In genomic region chr3:124824286-124824915, GRCh38 we compare ENCODE assay signal across 14 cellular contexts.
"Had no signal": no experiment of that assay in that cellular context is flagged by ENCODE, and none has a peak within 500 bp of the region (broad histone marks: within the 10 kb centered on the region; RNA-seq: fewer than 3 reads in every experiment).

No MANE protein-coding gene starts in this region.

- H3K27me3 ChIP-seq: ascending aorta, colonic mucosa, heart right ventricle, ovary had no signal

- H3K4me1 ChIP-seq: colonic mucosa had no signal

- H3K9me3 ChIP-seq: ascending aorta, colonic mucosa, heart right ventricle, ovary had no signal

- ATAC-seq: activated CD8-positive, alpha-beta T cell treated with anti-CD3 and anti-CD28 coated beads, Interleukin-2, amount 10 ng/mL, durations not matched to agents 7 days and 5 days; heart right ventricle had no signal

- H3K36me3 ChIP-seq: colonic mucosa, ovary had no signal

- H3K4me3 ChIP-seq: ascending aorta, colonic mucosa, heart right ventricle, ovary had no signal

- DNase-seq: activated CD4-positive, alpha-beta T cell treated with anti-CD3 and anti-CD28 coated beads for 4 hours; activated CD8-positive, alpha-beta memory T cell treated with anti-CD3 and anti-CD28 coated beads, Interleukin-2, amount 50 U/mL, for 48 hours; activated CD8-positive, alpha-beta T cell treated with anti-CD3 and anti-CD28 coated beads, Interleukin-2, amount 10 ng/mL, durations not matched to agents 7 days and 5 days; activated naive CD8-positive, alpha-beta T cell treated with anti-CD3 and anti-CD28 coated beads, Interleukin-2, amount 10 ng/mL, durations not matched to agents 7 days and 5 days; caudate nucleus; colonic mucosa; effector CD4-positive, alpha-beta T cell; heart right ventricle; kidney; ovary; stimulated activated CD4-positive, alpha-beta T cell treated with anti-CD3 and anti-CD28 coated beads, Interleukin-15, amount 100 ng/mL, for 24 hours; stimulated activated CD4-positive, alpha-beta T cell treated with anti-CD3 and anti-CD28 coated beads, Interleukin-4, amount 100 ng/mL, for 24 hours; T-helper 9 cell had no signal

- H3K27ac ChIP-seq: ascending aorta, colonic mucosa, heart right ventricle, ovary had no signal
